Comparison of ENCODE assay signal across 7 cellular contexts in genomic region chrX:13733506-13733905, GRCh38. TPM values are rescaled to one million over a fixed set of nuclear protein-coding genes. Genes with fewer than 3 reads are reported as not detected.
DNase-seq lines count a peak whose midpoint lies in the region; ATAC-seq and TF ChIP-seq lines count a peak whose summit lies in the region.

No MANE protein-coding gene starts in this region.

- CTCF ChIA-PET in activated CD8-positive, alpha-beta T cell treated with anti-CD3 and anti-CD28 coated beads for 36 hours (lab: Charles Lee): interaction anchor here (1.3 to 1.6 kb wide), 2 partner anchors 16 to 48 kb away, joined by 4 to 9 read pairs; no protein-coding TSS in a partner anchor

- ATAC-seq in activated CD8-positive, alpha-beta T cell treated with anti-CD3 and anti-CD28 coated beads for 36 hours: no peak
- ATAC-seq in stimulated activated naive B cell treated with anti-CD40 and anti-IgM and Interleukin-4, amounts not matched to agents 10 μg/mL and 1 μg/mL and 100 μg/mL, for 72 hours (replicated peaks): no peak
- no peak for ATAC-seq in GM21360 (IDR thresholded peaks at IDR 0.05; ENCODE audit: unreplicated experiment)

- DNase-seq in HL-60 (ENCODE audit: low read depth in 1 of 2, low spot score in 1 of 2) (no peak), NCI-H82 (lab: John Stamatoyannopoulos, UW) (no peak), caudate nucleus (lab: John Stamatoyannopoulos, UW) (no peak)
- DNase-seq in activated CD8-positive, alpha-beta T cell treated with anti-CD3 and anti-CD28 coated beads for 36 hours: no peak
- no peak for DNase-seq in stimulated activated naive B cell treated with anti-CD40 and anti-IgM and Interleukin-4, amounts not matched to agents 10 μg/mL and 1 μg/mL and 100 μg/mL, for 72 hours

- peak overlapping the region; percentile 57 for H3K4me3 ChIP-seq in HL-60 (replicated peaks; ENCODE audit: insufficient read depth, low read length)
- H3K4me3 ChIP-seq in iPS-11a (ENCODE audit: low read depth, low read length): peak overlapping the region; percentile 74

- peak overlapping the region; percentile 94 for H3K27ac Mint-ChIP-seq in activated CD8-positive, alpha-beta T cell treated with anti-CD3 and anti-CD28 coated beads for 36 hours
- peak overlapping the region; percentile 97 for H3K27ac Mint-ChIP-seq in stimulated activated naive B cell treated with anti-CD40 and anti-IgM and Interleukin-4, amounts not matched to agents 10 μg/mL and 1 μg/mL and 100 μg/mL, for 72 hours

- no peaks in the 10 kb centered on the region for H3K27me3 ChIP-seq in HL-60 (ENCODE audit: insufficient read depth, poor library complexity, severe bottlenecking)

- intact Hi-C loops in activated CD8-positive, alpha-beta T cell treated with anti-CD3 and anti-CD28 coated beads for 36 hours (cut with micrococcal nuclease): loop anchor here (10.0 kb wide), 2 partner anchors 49 to 79 kb away; partner anchors contain the start of genes RAB9A and TCEANC

- H3K36me3 Mint-ChIP-seq in activated CD8-positive, alpha-beta T cell treated with anti-CD3 and anti-CD28 coated beads for 36 hours (ENCODE audit: low read depth): peaks cover 46% of the 10 kb centered on the region
- H3K36me3 Mint-ChIP-seq in stimulated activated naive B cell treated with anti-CD40 and anti-IgM and Interleukin-4, amounts not matched to agents 10 μg/mL and 1 μg/mL and 100 μg/mL, for 72 hours: peaks cover 11 to 28% of the 10 kb centered on the region in 2 donors

- H3K4me1 Mint-ChIP-seq in activated CD8-positive, alpha-beta T cell treated with anti-CD3 and anti-CD28 coated beads for 36 hours (ENCODE audit: low read depth): peaks cover 46% of the 10 kb centered on the region
- H3K4me1 Mint-ChIP-seq in stimulated activated naive B cell treated with anti-CD40 and anti-IgM and Interleukin-4, amounts not matched to agents 10 μg/mL and 1 μg/mL and 100 μg/mL, for 72 hours: peaks cover 26 to 29% of the 10 kb centered on the region in 2 donors

- H3K9me3 Mint-ChIP-seq in activated CD8-positive, alpha-beta T cell treated with anti-CD3 and anti-CD28 coated beads for 36 hours: peaks cover 1% of the 10 kb centered on the region
- no peaks in the 10 kb centered on the region for H3K9me3 Mint-ChIP-seq in stimulated activated naive B cell treated with anti-CD40 and anti-IgM and Interleukin-4, amounts not matched to agents 10 μg/mL and 1 μg/mL and 100 μg/mL, for 72 hours

- peak overlapping the region; percentile 90 for H3K27ac ChIP-seq in HL-60 (replicated peaks)
- H3K27ac ChIP-seq in caudate nucleus (ENCODE audit: low read depth, low read length): no peak overlapping the region

- no peaks in the 10 kb centered on the region for H3K27me3 Mint-ChIP-seq in activated CD8-positive, alpha-beta T cell treated with anti-CD3 and anti-CD28 coated beads for 36 hours
- no peaks in the 10 kb centered on the region for H3K27me3 Mint-ChIP-seq in stimulated activated naive B cell treated with anti-CD40 and anti-IgM and Interleukin-4, amounts not matched to agents 10 μg/mL and 1 μg/mL and 100 μg/mL, for 72 hours

- POLR2A ChIA-PET in activated CD8-positive, alpha-beta T cell treated with anti-CD3 and anti-CD28 coated beads for 36 hours (lab: Charles Lee): interaction anchor here (0.9 to 2.7 kb wide), 7 partner anchors 8 to 294 kb away, joined by 3 to 12 read pairs (median 4); partner anchors contain the start of gene RAB9A

- H3K4me3 Mint-ChIP-seq in activated CD8-positive, alpha-beta T cell treated with anti-CD3 and anti-CD28 coated beads for 36 hours: peak overlapping the region; percentile 88
- peak overlapping the region; percentile 94 to 95 for H3K4me3 Mint-ChIP-seq in stimulated activated naive B cell treated with anti-CD40 and anti-IgM and Interleukin-4, amounts not matched to agents 10 μg/mL and 1 μg/mL and 100 μg/mL, for 72 hours

- no peak for TF ChIP-seq CTCF in HL-60 (IDR thresholded peaks at IDR 0.05; ENCODE audit: insufficient read depth, low read length)
- no peak for TF ChIP-seq CTCF in activated CD8-positive, alpha-beta T cell treated with anti-CD3 and anti-CD28 coated beads for 36 hours (IDR thresholded peaks at IDR 0.05)

RNA-seq across cellular contexts. Expression of gene TRAPPC2, which starts 0.9 kb away (rescaled TPM):
- total RNA-seq in activated CD8-positive, alpha-beta T cell treated with anti-CD3 and anti-CD28 coated beads for 36 hours: 10 to 100 TPM; 16.0 to 19.2 TPM

RNA-seq across cellular contexts. Expression of gene OFD1, which starts 1.0 kb away (rescaled TPM):
- total RNA-seq in activated CD8-positive, alpha-beta T cell treated with anti-CD3 and anti-CD28 coated beads for 36 hours: 10 to 100 TPM; 32.4 to 34.5 TPM

RNA-seq across cellular contexts. Expression of gene RAB9A, which starts 44.6 kb away (rescaled TPM):
- total RNA-seq in activated CD8-positive, alpha-beta T cell treated with anti-CD3 and anti-CD28 coated beads for 36 hours: 10 to 100 TPM; 30.8 to 31.7 TPM
